In the genomic region with DNA sequence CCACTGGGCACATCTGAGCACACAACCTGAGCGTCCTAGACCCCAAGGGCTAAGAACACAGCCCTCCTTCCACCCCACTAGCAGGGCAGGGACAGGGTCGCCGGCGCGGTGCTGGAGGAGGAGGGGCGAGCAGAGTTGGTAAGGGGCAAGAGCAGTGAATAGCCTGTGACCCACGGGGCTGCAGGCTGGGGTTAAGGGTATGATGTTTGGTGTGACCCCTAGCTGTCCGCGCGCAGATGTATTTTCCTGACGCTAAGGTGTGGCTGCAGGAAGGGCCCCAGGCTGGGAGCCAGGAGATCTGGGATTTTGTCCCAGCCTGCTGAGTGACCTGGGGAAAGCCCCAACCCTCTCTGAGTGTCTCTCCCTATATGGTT, we compare ENCODE assay signal across 1 cellular context.
TF ChIP-seq lines count a peak whose summit lies in the region.

No MANE protein-coding gene starts in this region.

TF ChIP-seq in H1, 55 proteins besides CTCF, POLR2A, EP300 and RAD21:
- TF ChIP-seq EZH2 (IDR thresholded peaks at IDR 0.05; ENCODE audit: low read depth, low read length, severe bottlenecking) (no peak), TEAD4 (IDR thresholded peaks at IDR 0.05; ENCODE audit: low read depth, low read length) (no peak)
TF ChIP-seq in H1: peak in this region for 0.
